Comparison of ENCODE assay signal across 18 cellular contexts in the genomic region with DNA sequence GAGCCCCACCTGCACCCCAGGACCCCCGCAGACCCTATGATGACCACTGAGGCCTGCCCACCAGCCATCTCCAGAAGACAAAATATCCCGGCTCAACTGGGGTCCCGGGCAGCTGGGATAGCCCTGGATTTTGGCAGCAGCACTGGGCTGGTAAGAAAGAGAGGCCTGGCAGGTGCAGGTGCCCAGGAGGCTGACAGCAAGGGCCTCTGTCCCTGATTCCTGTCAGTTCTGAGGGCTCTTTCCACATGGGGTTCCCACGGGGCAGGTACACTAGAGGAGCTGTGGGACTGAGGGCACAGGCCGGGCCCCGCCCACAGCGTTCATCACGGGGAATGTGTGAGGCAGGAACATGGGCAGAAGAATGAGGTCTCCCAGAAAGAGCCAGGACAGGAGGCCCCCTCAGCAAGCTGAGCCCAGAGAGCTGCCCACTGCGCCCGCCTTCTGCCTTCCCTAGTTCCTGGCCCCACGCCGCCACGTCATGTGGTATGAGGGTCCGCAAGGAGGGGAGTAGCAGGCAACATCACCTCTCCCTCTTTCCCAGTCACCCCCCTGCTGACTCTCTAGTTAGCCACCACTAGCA. TPM values are rescaled to one million over a fixed set of nuclear protein-coding genes. Genes with fewer than 3 reads are reported as not detected.
DNase-seq lines count a peak whose midpoint lies in the region; ATAC-seq and TF ChIP-seq lines count a peak whose summit lies in the region.
"Had no signal": no experiment of that assay in that cellular context is flagged by ENCODE, and none has a peak within 500 bp of the region (broad histone marks: within the 10 kb centered on the region; RNA-seq: fewer than 3 reads in every experiment).

No MANE protein-coding gene starts in this region.

- no peak overlapping the region for H3K27ac ChIP-seq in osteoblast (ENCODE audit: low read depth, low read length)
- H3K27ac ChIP-seq: BLaER1 treated with 17β-estradiol and CSF1 and Interleukin-3, amounts not matched to agents 10 nM and 100 nM had no signal

- H3K4me3 Mint-ChIP-seq in activated T-helper 17 cell treated with anti-CD3 and anti-CD28 coated beads, Interleukin-2, amount 50 U/mL, for 72 hours: no peak overlapping the region
- H3K4me3 Mint-ChIP-seq in activated naive CD8-positive, alpha-beta T cell treated with anti-CD3 and anti-CD28 coated beads, Interleukin-2, amount 50 U/mL, for 24 hours: no peak overlapping the region
- H3K4me3 Mint-ChIP-seq in T-helper 2 cell treated with Interferon-gamma antibody and Interleukin-4, amounts not matched to agents 5 μg/mL and 100 μg/mL, for 36 hours: no peak overlapping the region
- H3K4me3 Mint-ChIP-seq: B cell; CD8-positive, alpha-beta T cell; HFFc6 had no signal

- DNase-seq in activated naive CD4-positive, alpha-beta T cell treated with anti-CD3 and anti-CD28 coated beads, Interleukin-2, amount 50 U/mL, for 72 hours (ENCODE audit: low spot score in 2 of 2): no peak
- DNase-seq in activated naive CD4-positive, alpha-beta T cell treated with Interleukin-2 at 50 U/mL for 16 hours: no peak
- peak; percentile 46 for DNase-seq in osteoblast (ENCODE audit: insufficient read length, low spot score, missing footprints)
- no peak for DNase-seq in stimulated activated naive CD8-positive, alpha-beta T cell treated with anti-CD3 and anti-CD28 coated beads, Interleukin-15, Interleukin-2, amounts not matched to agents 100 U/mL and 50 U/mL, for 24 hours
- DNase-seq in KG1 (lab: John Stamatoyannopoulos, UW): no peak
- DNase-seq in activated naive CD8-positive, alpha-beta T cell treated with anti-CD3 and anti-CD28 coated beads, Interleukin-2, amount 50 U/mL, for 24 hours: no peak
- DNase-seq in T-helper 2 cell treated with Interferon-gamma antibody and Interleukin-4, amounts not matched to agents 5 μg/mL and 100 μg/mL, for 36 hours (ENCODE audit: low spot score): no peak
- DNase-seq: Calu3; CD8-positive, alpha-beta T cell; DMS79 treated with DMSO at 0.1 percent for 48 hours; GF-D8; GOT3; H7; HFFc6 had no signal

- H3K4me1 Mint-ChIP-seq in activated T-helper 17 cell treated with anti-CD3 and anti-CD28 coated beads, Interleukin-2, amount 50 U/mL, for 72 hours: no peaks in the 10 kb centered on the region
- H3K4me1 Mint-ChIP-seq in activated naive CD8-positive, alpha-beta T cell treated with anti-CD3 and anti-CD28 coated beads, Interleukin-2, amount 50 U/mL, for 24 hours: no peaks in the 10 kb centered on the region
- H3K4me1 Mint-ChIP-seq in T-helper 2 cell treated with Interferon-gamma antibody and Interleukin-4, amounts not matched to agents 5 μg/mL and 100 μg/mL, for 36 hours (ENCODE audit: low read depth): no peaks in the 10 kb centered on the region
- H3K4me1 Mint-ChIP-seq: B cell had no signal

- no peak for ATAC-seq in activated naive CD4-positive, alpha-beta T cell treated with anti-CD3 and anti-CD28 coated beads, Interleukin-2, amount 50 U/mL, for 72 hours
- no peak for ATAC-seq in activated T-helper 17 cell treated with anti-CD3 and anti-CD28 coated beads, Interleukin-2, amount 50 U/mL, for 72 hours (replicated peaks)
- peak; percentile 21 for ATAC-seq in stimulated activated naive CD8-positive, alpha-beta T cell treated with anti-CD3 and anti-CD28 coated beads, Interleukin-15, Interleukin-2, amounts not matched to agents 100 U/mL and 50 U/mL, for 24 hours
- ATAC-seq in activated naive CD8-positive, alpha-beta T cell treated with anti-CD3 and anti-CD28 coated beads, Interleukin-2, amount 50 U/mL, for 24 hours: no peak
- ATAC-seq: CD8-positive, alpha-beta T cell; HCT116 had no signal

- peaks cover 31% of the 10 kb centered on the region for H3K4me1 ChIP-seq in osteoblast (ENCODE audit: insufficient read depth, low read length)

- no peaks in the 10 kb centered on the region for H3K9me3 ChIP-seq in osteoblast (ENCODE audit: low read depth, low read length)
- H3K9me3 ChIP-seq: BLaER1 treated with 17β-estradiol and CSF1 and Interleukin-3, amounts not matched to agents 10 nM and 100 nM had no signal

- H3K27ac Mint-ChIP-seq in activated naive CD4-positive, alpha-beta T cell treated with anti-CD3 and anti-CD28 coated beads, Interleukin-2, amount 50 U/mL, for 72 hours: peak overlapping the region; percentile 79 to 80
- peak overlapping the region; percentile 41 for H3K27ac Mint-ChIP-seq in activated T-helper 17 cell treated with anti-CD3 and anti-CD28 coated beads, Interleukin-2, amount 50 U/mL, for 72 hours
- no peak overlapping the region for H3K27ac Mint-ChIP-seq in activated naive CD8-positive, alpha-beta T cell treated with anti-CD3 and anti-CD28 coated beads, Interleukin-2, amount 50 U/mL, for 24 hours
- no peak overlapping the region for H3K27ac Mint-ChIP-seq in T-helper 2 cell treated with Interferon-gamma antibody and Interleukin-4, amounts not matched to agents 5 μg/mL and 100 μg/mL, for 36 hours
- H3K27ac Mint-ChIP-seq: B cell, HFFc6 had no signal

- H3K27me3 Mint-ChIP-seq in activated T-helper 17 cell treated with anti-CD3 and anti-CD28 coated beads, Interleukin-2, amount 50 U/mL, for 72 hours: no peaks in the 10 kb centered on the region
- no peaks in the 10 kb centered on the region for H3K27me3 Mint-ChIP-seq in activated naive CD8-positive, alpha-beta T cell treated with anti-CD3 and anti-CD28 coated beads, Interleukin-2, amount 50 U/mL, for 24 hours
- H3K27me3 Mint-ChIP-seq in T-helper 2 cell treated with Interferon-gamma antibody and Interleukin-4, amounts not matched to agents 5 μg/mL and 100 μg/mL, for 36 hours (ENCODE audit: low read depth): no peaks in the 10 kb centered on the region
- H3K27me3 Mint-ChIP-seq: B cell had no signal

- no peaks in the 10 kb centered on the region for H3K9me3 Mint-ChIP-seq in activated naive CD4-positive, alpha-beta T cell treated with anti-CD3 and anti-CD28 coated beads, Interleukin-2, amount 50 U/mL, for 72 hours
- H3K9me3 Mint-ChIP-seq in activated T-helper 17 cell treated with anti-CD3 and anti-CD28 coated beads, Interleukin-2, amount 50 U/mL, for 72 hours: no peaks in the 10 kb centered on the region
- H3K9me3 Mint-ChIP-seq in activated naive CD8-positive, alpha-beta T cell treated with anti-CD3 and anti-CD28 coated beads, Interleukin-2, amount 50 U/mL, for 24 hours: no peaks in the 10 kb centered on the region
- no peaks in the 10 kb centered on the region for H3K9me3 Mint-ChIP-seq in T-helper 2 cell treated with Interferon-gamma antibody and Interleukin-4, amounts not matched to agents 5 μg/mL and 100 μg/mL, for 36 hours
- H3K9me3 Mint-ChIP-seq: CD8-positive, alpha-beta T cell; HFFc6 had no signal

- H3K79me2 ChIP-seq in osteoblast (ENCODE audit: insufficient read depth, low read length): no peaks in the 10 kb centered on the region

- H3K36me3 Mint-ChIP-seq in activated naive CD4-positive, alpha-beta T cell treated with anti-CD3 and anti-CD28 coated beads, Interleukin-2, amount 50 U/mL, for 72 hours: no peaks in the 10 kb centered on the region
- peaks cover 12% of the 10 kb centered on the region for H3K36me3 Mint-ChIP-seq in activated T-helper 17 cell treated with anti-CD3 and anti-CD28 coated beads, Interleukin-2, amount 50 U/mL, for 72 hours (ENCODE audit: low read depth)
- H3K36me3 Mint-ChIP-seq in activated naive CD8-positive, alpha-beta T cell treated with anti-CD3 and anti-CD28 coated beads, Interleukin-2, amount 50 U/mL, for 24 hours (ENCODE audit: low read depth): peaks cover 7% of the 10 kb centered on the region
- peaks cover 27% of the 10 kb centered on the region for H3K36me3 Mint-ChIP-seq in T-helper 2 cell treated with Interferon-gamma antibody and Interleukin-4, amounts not matched to agents 5 μg/mL and 100 μg/mL, for 36 hours (ENCODE audit: low read depth)

- no peak overlapping the region for H3K4me2 ChIP-seq in osteoblast (ENCODE audit: insufficient read depth, low read length)
- H3K4me2 ChIP-seq: BLaER1 treated with 17β-estradiol and CSF1 and Interleukin-3, amounts not matched to agents 10 nM and 100 nM had no signal

- TF ChIP-seq CTCF in osteoblast (IDR thresholded peaks at IDR 0.05; ENCODE audit: extremely low read depth, low read depth, low read length): no peak

- H3K36me3 ChIP-seq in osteoblast (ENCODE audit: insufficient read depth, low read length): peaks cover 20% of the 10 kb centered on the region

- no peak overlapping the region for H3K4me3 ChIP-seq in osteoblast (ENCODE audit: insufficient read depth, low read length)
- H3K4me3 ChIP-seq: BLaER1 treated with 17β-estradiol and CSF1 and Interleukin-3, amounts not matched to agents 10 nM and 100 nM had no signal

- H4K20me1 ChIP-seq in osteoblast (ENCODE audit: insufficient read depth, low read length): no peaks in the 10 kb centered on the region

- H2AFZ ChIP-seq in osteoblast (ENCODE audit: low read length): no peak overlapping the region

- no peaks in the 10 kb centered on the region for H3K27me3 ChIP-seq in osteoblast (ENCODE audit: insufficient read depth, low read length)
- H3K27me3 ChIP-seq: BLaER1 treated with 17β-estradiol and CSF1 and Interleukin-3, amounts not matched to agents 10 nM and 100 nM had no signal

RNA-seq across cellular contexts. Expression of a gene that starts 12.8 kb away (rescaled TPM):
- 10 to 100 TPM; 66.1 to 76.9 TPM for total RNA-seq in activated naive CD4-positive, alpha-beta T cell treated with anti-CD3 and anti-CD28 coated beads, Interleukin-2, amount 50 U/mL, for 72 hours
- total RNA-seq in activated T-helper 17 cell treated with anti-CD3 and anti-CD28 coated beads, Interleukin-2, amount 50 U/mL, for 72 hours: 10 to 100 TPM; 41.2 to 64.0 TPM
- 30.4 and 35.8 TPM in 2 replicates for total RNA-seq in osteoblast

RNA-seq across cellular contexts. Expression of a gene that starts 38.8 kb away (rescaled TPM):
- 100 to 1,000 TPM in 1 of 2 donors, 10 to 100 TPM in 1; 56.7 to 118 TPM for total RNA-seq in activated naive CD4-positive, alpha-beta T cell treated with anti-CD3 and anti-CD28 coated beads, Interleukin-2, amount 50 U/mL, for 72 hours
- 100 to 1,000 TPM in 1 of 2 donors, 10 to 100 TPM in 1; 66.1 to 113 TPM for total RNA-seq in activated T-helper 17 cell treated with anti-CD3 and anti-CD28 coated beads, Interleukin-2, amount 50 U/mL, for 72 hours
- 63.1 and 76.7 TPM in 2 replicates for total RNA-seq in osteoblast

RNA-seq across cellular contexts. Expression of a gene that starts 42.4 kb away (rescaled TPM):
- 10 to 100 TPM; 26.7 to 28.7 TPM for total RNA-seq in activated naive CD4-positive, alpha-beta T cell treated with anti-CD3 and anti-CD28 coated beads, Interleukin-2, amount 50 U/mL, for 72 hours
- total RNA-seq in activated T-helper 17 cell treated with anti-CD3 and anti-CD28 coated beads, Interleukin-2, amount 50 U/mL, for 72 hours: 10 to 100 TPM; 30.2 to 32.8 TPM
- 11.2 and 12.7 TPM in 2 replicates for total RNA-seq in osteoblast

RNA-seq across cellular contexts. Expression of a gene that starts 50.1 kb away (rescaled TPM):
- total RNA-seq in activated naive CD4-positive, alpha-beta T cell treated with anti-CD3 and anti-CD28 coated beads, Interleukin-2, amount 50 U/mL, for 72 hours: 10 to 100 TPM; 26.2 to 39.7 TPM
- total RNA-seq in activated T-helper 17 cell treated with anti-CD3 and anti-CD28 coated beads, Interleukin-2, amount 50 U/mL, for 72 hours: 10 to 100 TPM; 19.5 to 23.2 TPM
- 22.4 and 28.3 TPM in 2 replicates for total RNA-seq in osteoblast

Comparison
In these comparisons a context has a peak if more than half of its experiments do, and no peak if none do; other contexts are left out.
1. H3K27ac Mint-ChIP-seq: peak in activated naive CD4-positive, alpha-beta T cell treated with anti-CD3 and anti-CD28 coated beads, Interleukin-2, amount 50 U/mL, for 72 hours (2 of 2) and activated T-helper 17 cell treated with anti-CD3 and anti-CD28 coated beads, Interleukin-2, amount 50 U/mL, for 72 hours (single experiment); none in activated naive CD8-positive, alpha-beta T cell treated with anti-CD3 and anti-CD28 coated beads, Interleukin-2, amount 50 U/mL, for 24 hours (single experiment) and T-helper 2 cell treated with Interferon-gamma antibody and Interleukin-4, amounts not matched to agents 5 μg/mL and 100 μg/mL, for 36 hours (single experiment).